8 cellular contexts compared by ENCODE assay signal in genomic region chr6:28161410-28162079, GRCh38. TPM values are rescaled to one million over a fixed set of nuclear protein-coding genes. Genes with fewer than 3 reads are reported as not detected.
A peak's percentile ranks its signal among the peaks of the same experiment; 100 is the strongest.
DNase-seq lines count a peak whose midpoint lies in the region; ATAC-seq and TF ChIP-seq lines count a peak whose summit lies in the region.

No MANE protein-coding gene starts in this region.

- peak overlapping the region; percentile 76 for H3K4me3 Mint-ChIP-seq in CD8-positive, alpha-beta T cell
- H3K4me3 Mint-ChIP-seq in activated naive CD8-positive, alpha-beta T cell treated with anti-CD3 and anti-CD28 coated beads, Interleukin-2, amount 50 U/mL, for 24 hours = peak overlapping the region; percentile 73

- H3K36me3 Mint-ChIP-seq in CD8-positive, alpha-beta T cell = peaks cover 24% of the 10 kb centered on the region
- peaks cover 52% of the 10 kb centered on the region for H3K36me3 Mint-ChIP-seq in activated naive CD8-positive, alpha-beta T cell treated with anti-CD3 and anti-CD28 coated beads, Interleukin-2, amount 50 U/mL, for 24 hours (ENCODE audit: low read depth)

- H3K9me1 ChIP-seq in IMR-90 (ENCODE audit: insufficient read depth, low read length) = no peaks in the 10 kb centered on the region

- no peak overlapping the region for H3K18ac ChIP-seq in IMR-90 (ENCODE audit: low read depth, low read length)

- H2AK5ac ChIP-seq in IMR-90 (ENCODE audit: low read depth, low read length) = no peak overlapping the region

- H3K4me3 ChIP-seq in CD8-positive, alpha-beta T cell (ENCODE audit: low read depth, low read length) = peak overlapping the region; percentile 49
- H3K4me3 ChIP-seq in IMR-90 (ENCODE audit: insufficient read depth, low read depth, low read length) = peak overlapping the region; percentile 43
- H3K4me3 ChIP-seq in uterus = peak overlapping the region; percentile 38 to 41

- H2BK120ac ChIP-seq in IMR-90 (ENCODE audit: low read depth, low read length) = peak overlapping the region; percentile 53

- H4K5ac ChIP-seq in IMR-90 (ENCODE audit: low read depth, low read length) = peak overlapping the region; percentile 66

- no peaks in the 10 kb centered on the region for H4K20me1 ChIP-seq in IMR-90 (ENCODE audit: insufficient read depth, low read length)

- H3K4me1 ChIP-seq in CD8-positive, alpha-beta T cell (ENCODE audit: insufficient read depth, low read length) = peaks cover 12% of the 10 kb centered on the region
- no peaks in the 10 kb centered on the region for H3K4me1 ChIP-seq in IMR-90 (ENCODE audit: control insufficient read depth, insufficient read depth, low read length)
- no peaks in the 10 kb centered on the region for H3K4me1 ChIP-seq in uterus

- TF ChIP-seq CTCF in CD8-positive, alpha-beta T cell (IDR thresholded peaks at IDR 0.05) = no peak
- no peak for TF ChIP-seq CTCF in IMR-90 (conservative IDR thresholded peaks at IDR 0.05; ENCODE audit: low read depth, low read length)
- TF ChIP-seq CTCF in uterus (IDR thresholded peaks at IDR 0.05) = no peak

- H3K9ac ChIP-seq in IMR-90 (ENCODE audit: low read depth, low read length) = peak overlapping the region; percentile 43

- peak overlapping the region; percentile 94 for H2AFZ ChIP-seq in IMR-90 (replicated peaks; ENCODE audit: low read length, poor library complexity)

- peak overlapping the region; percentile 86 for H3K4me2 ChIP-seq in IMR-90 (ENCODE audit: low read depth, low read length)

- peak; percentile 37; the same call in 1 of the 2 replicates for TF ChIP-seq POLR2A in IMR-90 (IDR thresholded peaks at IDR 0.05; ENCODE audit: low read depth, low read length)
- no peak for TF ChIP-seq POLR2A in uterus (IDR thresholded peaks at IDR 0.05)

- peak overlapping the region; percentile 71; the same call in 1 of the 2 replicates for H4K91ac ChIP-seq in IMR-90 (ENCODE audit: insufficient read depth, low read depth, low read length)

- intact Hi-C loops in CD8-positive, alpha-beta T cell (cut with DNase I, micrococcal nuclease) = loop anchor here (1.0 to 5.0 kb wide), 3 partner anchors 20 to 106 kb away; partner anchors contain the start of genes ZKSCAN4 (in 1 of the 2), ZKSCAN8 (in 1 of the 2) and ZSCAN26 (in 1 of the 2)
- intact Hi-C loops in IMR-90 (cut with micrococcal nuclease) = loop anchor here (5.0 kb wide), 1 partner anchor 46 kb away; no protein-coding TSS in a partner anchor
- intact Hi-C loops in left ventricle myocardium superior (cut with micrococcal nuclease) = no loop called here
- intact Hi-C loops in uterus (cut with DNase I; ENCODE audit: low total_unique reads) = no loop called here

- peak overlapping the region; percentile 79 for H2AK9ac ChIP-seq in IMR-90 (replicated peaks; ENCODE audit: low read depth, low read length, poor library complexity)

- peaks cover 4% of the 10 kb centered on the region for H3K27me3 Mint-ChIP-seq in CD8-positive, alpha-beta T cell (ENCODE audit: low read depth)
- no peaks in the 10 kb centered on the region for H3K27me3 Mint-ChIP-seq in activated naive CD8-positive, alpha-beta T cell treated with anti-CD3 and anti-CD28 coated beads, Interleukin-2, amount 50 U/mL, for 24 hours

- POLR2A ChIA-PET in CD8-positive, alpha-beta T cell (lab: Charles Lee) = interaction anchor here (0.9 to 1.8 kb wide), 6 partner anchors 12 to 105 kb away, joined by 3 to 11 read pairs (median 4); partner anchors contain the start of genes ZKSCAN8, ZNF165 and ZSCAN26
- POLR2A ChIA-PET in IMR-90 (lab: Charles Lee; ENCODE audit: unreplicated experiment) = no interaction called here

- peak; percentile 70 to 90 (median 83) for DNase-seq in CD8-positive, alpha-beta T cell
- DNase-seq in IMR-90 = peak; percentile 68
- peak; percentile 73 for DNase-seq in T follicular helper cell (ENCODE audit: low read depth)
- DNase-seq in activated naive CD8-positive, alpha-beta T cell treated with anti-CD3 and anti-CD28 coated beads, Interleukin-2, amount 50 U/mL, for 24 hours = peak; percentile 85
- peak; percentile 84 for DNase-seq in left ventricle myocardium superior
- peak; percentile 56 for DNase-seq in putamen (ENCODE audit: low spot score)
- DNase-seq in uterus = peak; percentile 44 to 65

- H2BK15ac ChIP-seq in IMR-90 (ENCODE audit: low read depth, low read length) = no peak overlapping the region

- H3K9me3 Mint-ChIP-seq in CD8-positive, alpha-beta T cell = no peaks in the 10 kb centered on the region
- peaks cover 12% of the 10 kb centered on the region for H3K9me3 Mint-ChIP-seq in activated naive CD8-positive, alpha-beta T cell treated with anti-CD3 and anti-CD28 coated beads, Interleukin-2, amount 50 U/mL, for 24 hours

- H4K8ac ChIP-seq in IMR-90 (ENCODE audit: low read depth in 2 of 2, low read length in 2 of 2) = peak overlapping the region; percentile 61 to 96

- ATAC-seq in CD8-positive, alpha-beta T cell = peak; percentile 98
- ATAC-seq in GM21367 (IDR thresholded peaks at IDR 0.05; ENCODE audit: unreplicated experiment) (peak; percentile 97), IMR-90 (ENCODE audit: low read depth) (peak; percentile 95), left ventricle myocardium superior (peak; percentile 92)
- peak; percentile 94 for ATAC-seq in activated naive CD8-positive, alpha-beta T cell treated with anti-CD3 and anti-CD28 coated beads, Interleukin-2, amount 50 U/mL, for 24 hours

- BruUV-seq in IMR-90 (replicated peaks; lab: Mats Ljungman, UMichigan) = no TSS peak

- in situ Hi-C loops in IMR-90 (cut with MboI; ENCODE audit: low sequenced_read_pairs) = no loop called here

- no peak for TF ChIP-seq RAD21 in IMR-90 (IDR thresholded peaks at IDR 0.05; ENCODE audit: low read length)

- H3K79me1 ChIP-seq in IMR-90 (ENCODE audit: low read depth in 1 of 2, low read length in 2 of 2) = peaks cover 0 to 6% of the 10 kb centered on the region in 2 experiments; a peak in 1 of 4 replicates

- H3K4ac ChIP-seq in IMR-90 (ENCODE audit: low read depth, low read length) = peak overlapping the region; percentile 92

- H3K36me3 ChIP-seq in CD8-positive, alpha-beta T cell (ENCODE audit: insufficient read depth, low read length) = peaks cover 2% of the 10 kb centered on the region
- H3K36me3 ChIP-seq in IMR-90 (ENCODE audit: control insufficient read depth, insufficient read depth, low read length) = peaks cover 2% of the 10 kb centered on the region; the same call in 1 of the 2 replicates
- no peaks in the 10 kb centered on the region for H3K36me3 ChIP-seq in uterus

- H3K4me1 Mint-ChIP-seq in CD8-positive, alpha-beta T cell (ENCODE audit: low read depth) = peaks cover 15% of the 10 kb centered on the region
- peaks cover 15% of the 10 kb centered on the region for H3K4me1 Mint-ChIP-seq in activated naive CD8-positive, alpha-beta T cell treated with anti-CD3 and anti-CD28 coated beads, Interleukin-2, amount 50 U/mL, for 24 hours

- peak overlapping the region; percentile 33; the same call in 1 of the 2 replicates for H3K56ac ChIP-seq in IMR-90 (ENCODE audit: extremely low read depth, insufficient read depth, low read length)

- peak overlapping the region; percentile 76; the same call in 1 of the 2 replicates for H3K23ac ChIP-seq in IMR-90 (ENCODE audit: low read depth, low read length)

- H2BK20ac ChIP-seq in IMR-90 (ENCODE audit: low read depth, low read length) = no peak overlapping the region

- WGBS in IMR-90 (ENCODE audit: extremely low coverage in 2 of 2, insufficient read length in 1 of 2), 2 experiments = 3% methylated on average over 16 of the region's 32 CpGs; no CpG with 5 or more reads in 1 of the 2 experiments

- CTCF ChIA-PET in CD8-positive, alpha-beta T cell (lab: Charles Lee) = interaction anchor here (1.0 to 3.7 kb wide), 2 partner anchors 20 to 194 kb away, joined by 3 to 11 read pairs; partner anchors contain the start of gene ZKSCAN8
- CTCF ChIA-PET in IMR-90 (lab: Yijun Ruan, JAX) = no interaction called here

- H3K27ac ChIP-seq in CD8-positive, alpha-beta T cell (ENCODE audit: low read depth, low read length) = no peak overlapping the region
- H3K27ac ChIP-seq in IMR-90 (ENCODE audit: insufficient read depth, low read length) (peak overlapping the region; percentile 22), uterus (peak overlapping the region in 1 of 2 donors; percentile 13)

- H3K9me3 ChIP-seq in CD8-positive, alpha-beta T cell (ENCODE audit: low read length) = no peaks in the 10 kb centered on the region
- H3K9me3 ChIP-seq in IMR-90 (ENCODE audit: control insufficient read depth, insufficient read depth, low read length) (no peaks in the 10 kb centered on the region), uterus (no peaks in the 10 kb centered on the region)

- H2BK5ac ChIP-seq in IMR-90 (ENCODE audit: low read depth, low read length, poor library complexity, severe bottlenecking) = peak overlapping the region; percentile 10

- dilution Hi-C loops in IMR-90 (cut with HindIII; ENCODE audit: low sequenced_read_pairs, unreplicated experiment) = no loop called here

- H3K27ac Mint-ChIP-seq in CD8-positive, alpha-beta T cell = no peak overlapping the region
- no peak overlapping the region for H3K27ac Mint-ChIP-seq in activated naive CD8-positive, alpha-beta T cell treated with anti-CD3 and anti-CD28 coated beads, Interleukin-2, amount 50 U/mL, for 24 hours

- H3K27me3 ChIP-seq in CD8-positive, alpha-beta T cell (ENCODE audit: insufficient read depth, low read length) = no peaks in the 10 kb centered on the region
- H3K27me3 ChIP-seq in IMR-90 (ENCODE audit: control insufficient read depth, insufficient read depth, low read length) = no peaks in the 10 kb centered on the region
- H3K27me3 ChIP-seq in uterus = no peaks in the 10 kb centered on the region

- peak overlapping the region; percentile 99 for H3K14ac ChIP-seq in IMR-90 (replicated peaks; ENCODE audit: low read depth, low read length)

TF ChIP-seq in IMR-90, 13 proteins besides CTCF, POLR2A, EP300 and RAD21 (continues in another document):
- no peak for TF ChIP-seq NFE2L2 (IDR thresholded peaks at IDR 0.05; ENCODE audit: low read depth, low read length)
- TF ChIP-seq MXI1 (IDR thresholded peaks at IDR 0.05; ENCODE audit: borderline replicate concordance, low read depth, low read length) = no peak
- TF ChIP-seq FOS (IDR thresholded peaks at IDR 0.05; ENCODE audit: low read depth, low read length) = no peak

RNA-seq across cellular contexts. Expression of gene ZKSCAN8, which starts 19.9 kb away (rescaled TPM):
- total RNA-seq in CD8-positive, alpha-beta T cell = 10 to 100 TPM; 22.9 to 24.3 TPM
- total RNA-seq in IMR-90 (2012; rRNA removed) = 15.0 and 22.8 TPM in 2 replicates
- 4.5 and 8.3 TPM in 2 replicates for polyA plus RNA-seq in IMR-90 (2012; rRNA removed)
- polyA plus RNA-seq in IMR-90 (2012; cell fraction: cytosol; rRNA removed) = 1.0 and 1.5 TPM in 2 replicates
- polyA plus RNA-seq in IMR-90 (2012; cell fraction: nucleus; rRNA removed; ENCODE audit: low replicate concordance) = 4.6 and 32.4 TPM in 2 replicates
- total RNA-seq in left ventricle myocardium superior = 13.9 TPM
- 10 to 100 TPM; 17.4 to 48.9 (median 32.5) TPM for total RNA-seq in uterus

RNA-seq across cellular contexts. Expression of gene ZSCAN16, which starts 37.1 kb away (rescaled TPM):
- 1 to 10 TPM; 5.2 to 6.0 TPM for total RNA-seq in CD8-positive, alpha-beta T cell
- total RNA-seq in IMR-90 (2012; rRNA removed) = 2.5 and 3.0 TPM in 2 replicates
- 1.7 and 1.8 TPM in 2 replicates for polyA plus RNA-seq in IMR-90 (2012; rRNA removed)
- 0.43 and 0.80 TPM in 2 replicates for polyA plus RNA-seq in IMR-90 (2012; cell fraction: cytosol; rRNA removed)
- polyA plus RNA-seq in IMR-90 (2012; cell fraction: nucleus; rRNA removed; ENCODE audit: low replicate concordance) = 0.99 and 2.2 TPM in 2 replicates
- 2.2 TPM for total RNA-seq in left ventricle myocardium superior
- 1 to 10 TPM in 3 of 4 donors, not detected in 1; 1.8 to 7.9 (median 5.3) TPM for total RNA-seq in uterus

Comparison
In these comparisons a context has a peak if more than half of its experiments do, and no peak if none do; other contexts are left out.
1. intact Hi-C loops: an anchor here in CD8-positive, alpha-beta T cell (1.0 to 5.0 kb wide) and IMR-90 (5.0 kb wide); none called in left ventricle myocardium superior and uterus.